Comparison of ENCODE assay signal across 7 cellular contexts in genomic region chr2:3953117-3953516, GRCh38.
"Had no signal": no experiment of that assay in that cellular context is flagged by ENCODE, and none has a peak within 500 bp of the region (broad histone marks: within the 10 kb centered on the region; RNA-seq: fewer than 3 reads in every experiment).

No MANE protein-coding gene starts in this region.

- H3K4me3 Mint-ChIP-seq: H9, IgD-negative memory B cell had no signal

- H3K27me3 Mint-ChIP-seq: IgD-negative memory B cell had no signal

- H3K27ac ChIP-seq: GM23248, HL-60 had no signal

- H3K36me3 Mint-ChIP-seq: IgD-negative memory B cell had no signal

- H3K4me1 Mint-ChIP-seq: IgD-negative memory B cell had no signal

- H3K9ac ChIP-seq: GM23248 had no signal

- ATAC-seq: HepG2 had no signal

- H3K27ac Mint-ChIP-seq: IgD-negative memory B cell had no signal

- H3K4me3 ChIP-seq: GM23248 had no signal

- DNase-seq: GM23248, GOT3, H9, HCEC 1CT had no signal
